ENCODE assay signal across 1 cellular context in the genomic region with DNA sequence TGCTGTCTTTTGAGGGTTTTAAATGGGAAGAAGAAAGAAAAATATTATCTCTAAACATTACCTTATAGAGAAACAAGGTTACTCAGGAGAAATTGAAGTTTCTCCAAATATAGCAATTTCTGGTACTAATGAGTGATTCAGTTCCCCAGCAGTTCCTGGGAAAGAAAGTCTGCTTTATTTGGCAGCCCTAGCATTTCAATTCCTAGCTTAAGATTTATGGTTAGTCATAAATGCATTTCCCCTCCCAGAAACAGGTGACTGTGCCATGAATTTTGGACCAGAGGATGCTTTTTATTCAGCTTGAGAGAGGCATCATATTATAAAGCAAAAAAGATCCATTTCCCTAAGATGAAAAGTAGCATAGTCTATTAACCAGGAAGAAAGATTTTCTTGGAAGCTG.
TF ChIP-seq lines count a peak whose summit lies in the region.

No MANE protein-coding gene starts in this region.

TF ChIP-seq in HepG2, 621 proteins besides CTCF, POLR2A, EP300 and RAD21:
- no peak for TF ChIP-seq KLF12 (CRISPR knock-in tag; IDR thresholded peaks at IDR 0.05; ENCODE audit: borderline replicate concordance)
- TF ChIP-seq PAX8 (CRISPR knock-in tag; IDR thresholded peaks at IDR 0.05; ENCODE audit: borderline replicate concordance), result no peak
- no peak for TF ChIP-seq SOX6 (IDR thresholded peaks at IDR 0.05)
- TF ChIP-seq SOX6 (CRISPR knock-in tag; IDR thresholded peaks at IDR 0.05), result no peak
- no peak for TF ChIP-seq TARDBP (CRISPR knock-in tag; IDR thresholded peaks at IDR 0.05)
- TF ChIP-seq CHD4 (IDR thresholded peaks at IDR 0.05; ENCODE audit: borderline replicate concordance, low read length), result no peak
- TF ChIP-seq DR1 (CRISPR knock-in tag; IDR thresholded peaks at IDR 0.05), result no peak
- no peak for TF ChIP-seq ZC3H13 (CRISPR knock-in tag; IDR thresholded peaks at IDR 0.05)
- no peak for TF ChIP-seq BRD4 (CRISPR knock-in tag; IDR thresholded peaks at IDR 0.05)
- TF ChIP-seq RBM39 (IDR thresholded peaks at IDR 0.05; ENCODE audit: low read depth, low read length, poor library complexity, severe bottlenecking), result no peak
- no peak for TF ChIP-seq RBAK (CRISPR knock-in tag; IDR thresholded peaks at IDR 0.05)
- TF ChIP-seq ZBTB1 (CRISPR knock-in tag; IDR thresholded peaks at IDR 0.05; ENCODE audit: borderline replicate concordance), result no peak
- TF ChIP-seq, protein P1, sequence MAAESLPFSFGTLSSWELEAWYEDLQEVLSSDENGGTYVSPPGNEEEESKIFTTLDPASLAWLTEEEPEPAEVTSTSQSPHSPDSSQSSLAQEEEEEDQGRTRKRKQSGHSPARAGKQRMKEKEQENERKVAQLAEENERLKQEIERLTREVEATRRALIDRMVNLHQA (CRISPR knock-in tag; IDR thresholded peaks at IDR 0.05), result no peak
- no peak for TF ChIP-seq ZNF367 (CRISPR knock-in tag; IDR thresholded peaks at IDR 0.05; ENCODE audit: borderline replicate concordance)
- TF ChIP-seq ZNF780A (CRISPR knock-in tag; IDR thresholded peaks at IDR 0.05), result no peak
- TF ChIP-seq, protein P2, sequence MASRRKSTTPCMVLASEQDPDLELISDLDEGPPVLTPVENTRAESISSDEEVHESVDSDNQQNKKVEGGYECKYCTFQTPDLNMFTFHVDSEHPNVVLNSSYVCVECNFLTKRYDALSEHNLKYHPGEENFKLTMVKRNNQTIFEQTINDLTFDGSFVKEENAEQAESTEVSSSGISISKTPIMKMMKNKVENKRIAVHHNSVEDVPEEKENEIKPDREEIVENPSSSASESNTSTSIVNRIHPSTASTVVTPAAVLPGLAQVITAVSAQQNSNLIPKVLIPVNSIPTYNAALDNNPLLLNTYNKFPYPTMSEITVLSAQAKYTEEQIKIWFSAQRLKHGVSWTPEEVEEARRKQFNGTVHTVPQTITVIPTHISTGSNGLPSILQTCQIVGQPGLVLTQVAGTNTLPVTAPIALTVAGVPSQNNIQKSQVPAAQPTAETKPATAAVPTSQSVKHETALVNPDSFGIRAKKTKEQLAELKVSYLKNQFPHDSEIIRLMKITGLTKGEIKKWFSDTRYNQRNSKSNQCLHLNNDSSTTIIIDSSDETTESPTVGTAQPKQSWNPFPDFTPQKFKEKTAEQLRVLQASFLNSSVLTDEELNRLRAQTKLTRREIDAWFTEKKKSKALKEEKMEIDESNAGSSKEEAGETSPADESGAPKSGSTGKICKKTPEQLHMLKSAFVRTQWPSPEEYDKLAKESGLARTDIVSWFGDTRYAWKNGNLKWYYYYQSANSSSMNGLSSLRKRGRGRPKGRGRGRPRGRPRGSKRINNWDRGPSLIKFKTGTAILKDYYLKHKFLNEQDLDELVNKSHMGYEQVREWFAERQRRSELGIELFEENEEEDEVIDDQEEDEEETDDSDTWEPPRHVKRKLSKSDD (CRISPR knock-in tag; IDR thresholded peaks at IDR 0.05; ENCODE audit: low read depth), result no peak
- no peak for TF ChIP-seq TRIM24 (CRISPR knock-in tag; IDR thresholded peaks at IDR 0.05)
- TF ChIP-seq MEF2D (CRISPR knock-in tag; IDR thresholded peaks at IDR 0.05), result no peak
- TF ChIP-seq ZNF20 (CRISPR knock-in tag; IDR thresholded peaks at IDR 0.05), result no peak
- TF ChIP-seq, protein P3, sequence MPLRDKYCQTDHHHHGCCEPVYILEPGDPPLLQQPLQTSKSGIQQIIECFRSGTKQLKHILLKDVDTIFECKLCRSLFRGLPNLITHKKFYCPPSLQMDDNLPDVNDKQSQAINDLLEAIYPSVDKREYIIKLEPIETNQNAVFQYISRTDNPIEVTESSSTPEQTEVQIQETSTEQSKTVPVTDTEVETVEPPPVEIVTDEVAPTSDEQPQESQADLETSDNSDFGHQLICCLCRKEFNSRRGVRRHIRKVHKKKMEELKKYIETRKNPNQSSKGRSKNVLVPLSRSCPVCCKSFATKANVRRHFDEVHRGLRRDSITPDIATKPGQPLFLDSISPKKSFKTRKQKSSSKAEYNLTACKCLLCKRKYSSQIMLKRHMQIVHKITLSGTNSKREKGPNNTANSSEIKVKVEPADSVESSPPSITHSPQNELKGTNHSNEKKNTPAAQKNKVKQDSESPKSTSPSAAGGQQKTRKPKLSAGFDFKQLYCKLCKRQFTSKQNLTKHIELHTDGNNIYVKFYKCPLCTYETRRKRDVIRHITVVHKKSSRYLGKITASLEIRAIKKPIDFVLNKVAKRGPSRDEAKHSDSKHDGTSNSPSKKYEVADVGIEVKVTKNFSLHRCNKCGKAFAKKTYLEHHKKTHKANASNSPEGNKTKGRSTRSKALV (CRISPR knock-in tag; IDR thresholded peaks at IDR 0.05), result no peak
- no peak for TF ChIP-seq ZNF569 (CRISPR knock-in tag; IDR thresholded peaks at IDR 0.05; ENCODE audit: borderline replicate concordance)
